1 cellular context compared by ENCODE assay signal in the genomic region with DNA sequence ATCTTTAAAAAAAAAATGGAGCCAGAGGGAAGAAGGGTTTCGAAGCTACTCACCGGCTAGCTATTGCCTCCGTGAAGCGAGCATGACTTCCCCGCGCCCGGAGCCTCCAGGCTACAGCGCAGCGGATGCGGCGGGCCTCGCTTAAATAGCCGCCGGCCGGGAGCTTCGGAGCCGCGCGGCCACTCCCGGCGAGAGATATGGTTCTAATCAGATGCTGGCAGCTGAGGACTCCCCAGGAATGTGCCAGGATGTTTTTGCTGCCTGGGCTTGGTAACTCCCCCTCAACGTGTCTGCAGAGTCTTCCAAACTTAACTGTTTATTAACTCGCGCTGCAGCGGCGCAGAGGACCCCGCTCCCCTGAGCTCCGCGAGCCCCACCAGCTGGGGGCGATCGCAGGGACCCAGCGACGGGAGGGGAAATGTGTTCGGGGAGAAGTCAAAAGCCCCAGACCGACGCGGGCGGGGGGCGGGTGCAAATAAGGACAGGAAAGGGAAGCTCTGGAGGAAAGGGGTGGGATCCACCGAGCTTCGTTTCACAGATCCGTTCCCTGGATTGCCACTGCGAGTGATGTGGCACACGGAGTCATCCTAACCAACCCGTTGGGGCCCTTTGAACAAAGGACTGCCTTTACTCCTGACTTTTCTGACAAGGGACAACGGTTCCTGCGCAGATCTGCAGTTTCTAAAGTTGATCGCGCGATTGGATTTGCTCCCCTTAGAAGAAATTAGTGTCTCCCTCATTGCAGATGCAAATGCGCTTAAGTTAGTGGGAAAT.
A peak's percentile ranks its signal among the peaks of the same experiment; 100 is the strongest.
TF ChIP-seq lines count a peak whose summit lies in the region.

A gene (minus strand): TSS at position 230 of the 774 bp plus-strand sequence. CDS start 30,660 bp downstream, outside the sequence.

TF ChIP-seq in HepG2, 621 proteins besides CTCF, POLR2A, EP300 and RAD21 (continued from another document and continues in another):
- TF ChIP-seq, protein P1, sequence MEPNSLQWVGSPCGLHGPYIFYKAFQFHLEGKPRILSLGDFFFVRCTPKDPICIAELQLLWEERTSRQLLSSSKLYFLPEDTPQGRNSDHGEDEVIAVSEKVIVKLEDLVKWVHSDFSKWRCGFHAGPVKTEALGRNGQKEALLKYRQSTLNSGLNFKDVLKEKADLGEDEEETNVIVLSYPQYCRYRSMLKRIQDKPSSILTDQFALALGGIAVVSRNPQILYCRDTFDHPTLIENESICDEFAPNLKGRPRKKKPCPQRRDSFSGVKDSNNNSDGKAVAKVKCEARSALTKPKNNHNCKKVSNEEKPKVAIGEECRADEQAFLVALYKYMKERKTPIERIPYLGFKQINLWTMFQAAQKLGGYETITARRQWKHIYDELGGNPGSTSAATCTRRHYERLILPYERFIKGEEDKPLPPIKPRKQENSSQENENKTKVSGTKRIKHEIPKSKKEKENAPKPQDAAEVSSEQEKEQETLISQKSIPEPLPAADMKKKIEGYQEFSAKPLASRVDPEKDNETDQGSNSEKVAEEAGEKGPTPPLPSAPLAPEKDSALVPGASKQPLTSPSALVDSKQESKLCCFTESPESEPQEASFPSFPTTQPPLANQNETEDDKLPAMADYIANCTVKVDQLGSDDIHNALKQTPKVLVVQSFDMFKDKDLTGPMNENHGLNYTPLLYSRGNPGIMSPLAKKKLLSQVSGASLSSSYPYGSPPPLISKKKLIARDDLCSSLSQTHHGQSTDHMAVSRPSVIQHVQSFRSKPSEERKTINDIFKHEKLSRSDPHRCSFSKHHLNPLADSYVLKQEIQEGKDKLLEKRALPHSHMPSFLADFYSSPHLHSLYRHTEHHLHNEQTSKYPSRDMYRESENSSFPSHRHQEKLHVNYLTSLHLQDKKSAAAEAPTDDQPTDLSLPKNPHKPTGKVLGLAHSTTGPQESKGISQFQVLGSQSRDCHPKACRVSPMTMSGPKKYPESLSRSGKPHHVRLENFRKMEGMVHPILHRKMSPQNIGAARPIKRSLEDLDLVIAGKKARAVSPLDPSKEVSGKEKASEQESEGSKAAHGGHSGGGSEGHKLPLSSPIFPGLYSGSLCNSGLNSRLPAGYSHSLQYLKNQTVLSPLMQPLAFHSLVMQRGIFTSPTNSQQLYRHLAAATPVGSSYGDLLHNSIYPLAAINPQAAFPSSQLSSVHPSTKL (CRISPR knock-in tag; IDR thresholded peaks at IDR 0.05): peak; percentile 49
- TF ChIP-seq IKZF4 (CRISPR knock-in tag; IDR thresholded peaks at IDR 0.05; ENCODE audit: borderline replicate concordance, low read depth, not compliant biosample characterization) (no peak), ZNF468 (CRISPR knock-in tag; IDR thresholded peaks at IDR 0.05) (no peak), ZSCAN21 (CRISPR knock-in tag; IDR thresholded peaks at IDR 0.05; ENCODE audit: borderline replicate concordance) (no peak), GTF3A (CRISPR knock-in tag; conservative IDR thresholded peaks at IDR 0.05) (no peak), ISX (CRISPR knock-in tag; conservative IDR thresholded peaks at IDR 0.05) (no peak), FOXA1 (IDR thresholded peaks at IDR 0.05) (no peak), FOXA1 (CRISPR knock-in tag; IDR thresholded peaks at IDR 0.05) (no peak), ZZZ3 (CRISPR knock-in tag; IDR thresholded peaks at IDR 0.05; ENCODE audit: borderline replicate concordance) (no peak), ZFP36L1 (CRISPR knock-in tag; IDR thresholded peaks at IDR 0.05) (no peak), ZFP36L2 (CRISPR knock-in tag; IDR thresholded peaks at IDR 0.05) (no peak), ESRRA (CRISPR knock-in tag; IDR thresholded peaks at IDR 0.05; ENCODE audit: low read depth) (no peak), THYN1 (CRISPR knock-in tag; IDR thresholded peaks at IDR 0.05; ENCODE audit: borderline replicate concordance, low read depth) (no peak), ZNF331 (CRISPR knock-in tag; IDR thresholded peaks at IDR 0.05) (peak; percentile 52; the same call in 1 of the 2 replicates), ZNF337 (CRISPR knock-in tag; IDR thresholded peaks at IDR 0.05; ENCODE audit: borderline replicate concordance, low read depth) (no peak), ZNF205 (CRISPR knock-in tag; IDR thresholded peaks at IDR 0.05) (no peak), SMAD1 (CRISPR knock-in tag; IDR thresholded peaks at IDR 0.05; ENCODE audit: borderline replicate concordance, low read depth) (0 out of 2 replicates have a peak, but pooled peaks have one; percentile 39), TOPORS (CRISPR knock-in tag; IDR thresholded peaks at IDR 0.05) (no peak), KDM5A (IDR thresholded peaks at IDR 0.05; ENCODE audit: borderline replicate concordance, low read length) (peak; percentile 48; the same call in 1 of the 2 replicates), HMG20A (CRISPR knock-in tag; IDR thresholded peaks at IDR 0.05; ENCODE audit: borderline replicate concordance) (peak; percentile 37; the same call in 1 of the 2 replicates), MED13 (CRISPR knock-in tag; IDR thresholded peaks at IDR 0.05) (0 out of 2 replicates have a peak, but pooled peaks have one; percentile 59), ZNF737 (CRISPR knock-in tag; IDR thresholded peaks at IDR 0.05; ENCODE audit: borderline replicate concordance) (no peak), SP2 (CRISPR knock-in tag; IDR thresholded peaks at IDR 0.05) (no peak)
- TF ChIP-seq, protein P2, sequence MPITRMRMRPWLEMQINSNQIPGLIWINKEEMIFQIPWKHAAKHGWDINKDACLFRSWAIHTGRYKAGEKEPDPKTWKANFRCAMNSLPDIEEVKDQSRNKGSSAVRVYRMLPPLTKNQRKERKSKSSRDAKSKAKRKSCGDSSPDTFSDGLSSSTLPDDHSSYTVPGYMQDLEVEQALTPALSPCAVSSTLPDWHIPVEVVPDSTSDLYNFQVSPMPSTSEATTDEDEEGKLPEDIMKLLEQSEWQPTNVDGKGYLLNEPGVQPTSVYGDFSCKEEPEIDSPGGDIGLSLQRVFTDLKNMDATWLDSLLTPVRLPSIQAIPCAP (CRISPR knock-in tag; IDR thresholded peaks at IDR 0.05; ENCODE audit: low read depth): no peak
- TF ChIP-seq, protein P3, sequence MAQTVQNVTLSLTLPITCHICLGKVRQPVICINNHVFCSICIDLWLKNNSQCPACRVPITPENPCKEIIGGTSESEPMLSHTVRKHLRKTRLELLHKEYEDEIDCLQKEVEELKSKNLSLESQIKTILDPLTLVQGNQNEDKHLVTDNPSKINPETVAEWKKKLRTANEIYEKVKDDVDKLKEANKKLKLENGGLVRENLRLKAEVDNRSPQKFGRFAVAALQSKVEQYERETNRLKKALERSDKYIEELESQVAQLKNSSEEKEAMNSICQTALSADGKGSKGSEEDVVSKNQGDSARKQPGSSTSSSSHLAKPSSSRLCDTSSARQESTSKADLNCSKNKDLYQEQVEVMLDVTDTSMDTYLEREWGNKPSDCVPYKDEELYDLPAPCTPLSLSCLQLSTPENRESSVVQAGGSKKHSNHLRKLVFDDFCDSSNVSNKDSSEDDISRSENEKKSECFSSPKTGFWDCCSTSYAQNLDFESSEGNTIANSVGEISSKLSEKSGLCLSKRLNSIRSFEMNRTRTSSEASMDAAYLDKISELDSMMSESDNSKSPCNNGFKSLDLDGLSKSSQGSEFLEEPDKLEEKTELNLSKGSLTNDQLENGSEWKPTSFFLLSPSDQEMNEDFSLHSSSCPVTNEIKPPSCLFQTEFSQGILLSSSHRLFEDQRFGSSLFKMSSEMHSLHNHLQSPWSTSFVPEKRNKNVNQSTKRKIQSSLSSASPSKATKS (CRISPR knock-in tag; IDR thresholded peaks at IDR 0.05): no peak
- TF ChIP-seq, protein P4, sequence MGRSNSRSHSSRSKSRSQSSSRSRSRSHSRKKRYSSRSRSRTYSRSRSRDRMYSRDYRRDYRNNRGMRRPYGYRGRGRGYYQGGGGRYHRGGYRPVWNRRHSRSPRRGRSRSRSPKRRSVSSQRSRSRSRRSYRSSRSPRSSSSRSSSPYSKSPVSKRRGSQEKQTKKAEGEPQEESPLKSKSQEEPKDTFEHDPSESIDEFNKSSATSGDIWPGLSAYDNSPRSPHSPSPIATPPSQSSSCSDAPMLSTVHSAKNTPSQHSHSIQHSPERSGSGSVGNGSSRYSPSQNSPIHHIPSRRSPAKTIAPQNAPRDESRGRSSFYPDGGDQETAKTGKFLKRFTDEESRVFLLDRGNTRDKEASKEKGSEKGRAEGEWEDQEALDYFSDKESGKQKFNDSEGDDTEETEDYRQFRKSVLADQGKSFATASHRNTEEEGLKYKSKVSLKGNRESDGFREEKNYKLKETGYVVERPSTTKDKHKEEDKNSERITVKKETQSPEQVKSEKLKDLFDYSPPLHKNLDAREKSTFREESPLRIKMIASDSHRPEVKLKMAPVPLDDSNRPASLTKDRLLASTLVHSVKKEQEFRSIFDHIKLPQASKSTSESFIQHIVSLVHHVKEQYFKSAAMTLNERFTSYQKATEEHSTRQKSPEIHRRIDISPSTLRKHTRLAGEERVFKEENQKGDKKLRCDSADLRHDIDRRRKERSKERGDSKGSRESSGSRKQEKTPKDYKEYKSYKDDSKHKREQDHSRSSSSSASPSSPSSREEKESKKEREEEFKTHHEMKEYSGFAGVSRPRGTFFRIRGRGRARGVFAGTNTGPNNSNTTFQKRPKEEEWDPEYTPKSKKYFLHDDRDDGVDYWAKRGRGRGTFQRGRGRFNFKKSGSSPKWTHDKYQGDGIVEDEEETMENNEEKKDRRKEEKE (IDR thresholded peaks at IDR 0.05): no peak
- TF ChIP-seq, protein P5, sequence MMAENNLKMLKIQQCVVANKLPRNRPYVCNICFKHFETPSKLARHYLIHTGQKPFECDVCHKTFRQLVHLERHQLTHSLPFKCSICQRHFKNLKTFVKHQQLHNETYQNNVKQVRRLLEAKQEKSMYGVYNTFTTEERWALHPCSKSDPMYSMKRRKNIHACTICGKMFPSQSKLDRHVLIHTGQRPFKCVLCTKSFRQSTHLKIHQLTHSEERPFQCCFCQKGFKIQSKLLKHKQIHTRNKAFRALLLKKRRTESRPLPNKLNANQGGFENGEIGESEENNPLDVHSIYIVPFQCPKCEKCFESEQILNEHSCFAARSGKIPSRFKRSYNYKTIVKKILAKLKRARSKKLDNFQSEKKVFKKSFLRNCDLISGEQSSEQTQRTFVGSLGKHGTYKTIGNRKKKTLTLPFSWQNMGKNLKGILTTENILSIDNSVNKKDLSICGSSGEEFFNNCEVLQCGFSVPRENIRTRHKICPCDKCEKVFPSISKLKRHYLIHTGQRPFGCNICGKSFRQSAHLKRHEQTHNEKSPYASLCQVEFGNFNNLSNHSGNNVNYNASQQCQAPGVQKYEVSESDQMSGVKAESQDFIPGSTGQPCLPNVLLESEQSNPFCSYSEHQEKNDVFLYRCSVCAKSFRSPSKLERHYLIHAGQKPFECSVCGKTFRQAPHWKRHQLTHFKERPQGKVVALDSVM (CRISPR knock-in tag; IDR thresholded peaks at IDR 0.05): no peak
- TF ChIP-seq, protein P6, sequence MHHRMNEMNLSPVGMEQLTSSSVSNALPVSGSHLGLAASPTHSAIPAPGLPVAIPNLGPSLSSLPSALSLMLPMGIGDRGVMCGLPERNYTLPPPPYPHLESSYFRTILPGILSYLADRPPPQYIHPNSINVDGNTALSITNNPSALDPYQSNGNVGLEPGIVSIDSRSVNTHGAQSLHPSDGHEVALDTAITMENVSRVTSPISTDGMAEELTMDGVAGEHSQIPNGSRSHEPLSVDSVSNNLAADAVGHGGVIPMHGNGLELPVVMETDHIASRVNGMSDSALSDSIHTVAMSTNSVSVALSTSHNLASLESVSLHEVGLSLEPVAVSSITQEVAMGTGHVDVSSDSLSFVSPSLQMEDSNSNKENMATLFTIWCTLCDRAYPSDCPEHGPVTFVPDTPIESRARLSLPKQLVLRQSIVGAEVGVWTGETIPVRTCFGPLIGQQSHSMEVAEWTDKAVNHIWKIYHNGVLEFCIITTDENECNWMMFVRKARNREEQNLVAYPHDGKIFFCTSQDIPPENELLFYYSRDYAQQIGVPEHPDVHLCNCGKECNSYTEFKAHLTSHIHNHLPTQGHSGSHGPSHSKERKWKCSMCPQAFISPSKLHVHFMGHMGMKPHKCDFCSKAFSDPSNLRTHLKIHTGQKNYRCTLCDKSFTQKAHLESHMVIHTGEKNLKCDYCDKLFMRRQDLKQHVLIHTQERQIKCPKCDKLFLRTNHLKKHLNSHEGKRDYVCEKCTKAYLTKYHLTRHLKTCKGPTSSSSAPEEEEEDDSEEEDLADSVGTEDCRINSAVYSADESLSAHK (CRISPR knock-in tag; IDR thresholded peaks at IDR 0.05; ENCODE audit: borderline replicate concordance): no peak
- TF ChIP-seq, protein P7, sequence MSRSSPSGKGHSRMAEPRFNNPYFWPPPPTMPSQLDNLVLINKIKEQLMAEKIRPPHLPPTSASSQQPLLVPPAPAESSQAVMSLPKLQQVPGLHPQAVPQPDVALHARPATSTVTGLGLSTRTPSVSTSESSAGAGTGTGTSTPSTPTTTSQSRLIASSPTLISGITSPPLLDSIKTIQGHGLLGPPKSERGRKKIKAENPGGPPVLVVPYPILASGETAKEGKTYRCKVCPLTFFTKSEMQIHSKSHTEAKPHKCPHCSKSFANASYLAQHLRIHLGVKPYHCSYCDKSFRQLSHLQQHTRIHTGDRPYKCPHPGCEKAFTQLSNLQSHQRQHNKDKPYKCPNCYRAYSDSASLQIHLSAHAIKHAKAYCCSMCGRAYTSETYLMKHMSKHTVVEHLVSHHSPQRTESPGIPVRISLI (CRISPR knock-in tag; IDR thresholded peaks at IDR 0.05; ENCODE audit: borderline replicate concordance): no peak
- TF ChIP-seq, protein P8, sequence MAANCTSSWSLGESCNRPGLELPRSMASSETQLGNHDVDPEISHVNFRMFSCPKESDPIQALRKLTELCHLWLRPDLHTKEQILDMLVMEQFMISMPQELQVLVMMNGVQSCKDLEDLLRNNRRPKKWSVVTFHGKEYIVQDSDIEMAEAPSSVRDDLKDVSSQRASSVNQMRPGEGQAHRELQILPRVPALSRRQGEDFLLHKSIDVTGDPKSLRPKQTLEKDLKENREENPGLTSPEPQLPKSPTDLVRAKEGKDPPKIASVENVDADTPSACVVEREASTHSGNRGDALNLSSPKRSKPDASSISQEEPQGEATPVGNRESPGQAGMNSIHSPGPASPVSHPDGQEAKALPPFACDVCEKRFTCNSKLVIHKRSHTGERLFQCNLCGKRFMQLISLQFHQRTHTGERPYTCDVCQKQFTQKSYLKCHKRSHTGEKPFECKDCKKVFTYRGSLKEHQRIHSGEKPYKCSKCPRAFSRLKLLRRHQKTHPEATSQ (CRISPR knock-in tag; IDR thresholded peaks at IDR 0.05; ENCODE audit: borderline replicate concordance): peak; percentile 42; the same call in 1 of the 2 replicates
